ENCODE assay signal across 8 cellular contexts in genomic region chr4:73067971-73068394, GRCh38. TPM values are rescaled to one million over a fixed set of nuclear protein-coding genes. Genes with fewer than 3 reads are reported as not detected.
DNase-seq lines count a peak whose midpoint lies in the region; ATAC-seq and TF ChIP-seq lines count a peak whose summit lies in the region.

No MANE protein-coding gene starts in this region.

- H3K4me1 Mint-ChIP-seq in activated T-cell treated with anti-CD3 and anti-CD28 coated beads, Interleukin-2, amount 50 U/mL, for 4 hours (ENCODE audit: low read depth) = peaks cover 41% of the 10 kb centered on the region
- H3K4me1 Mint-ChIP-seq in activated naive CD4-positive, alpha-beta T cell treated with anti-CD3 and anti-CD28 coated beads, Interleukin-2, amount 50 U/mL, for 24 hours = peaks cover 54% of the 10 kb centered on the region
- H3K4me1 Mint-ChIP-seq in stimulated activated naive CD8-positive, alpha-beta T cell treated with anti-CD3 and anti-CD28 coated beads, Interleukin-15, Interleukin-2, amounts not matched to agents 100 ng/mL and 50 ng/mL, for 24 hours (ENCODE audit: low read depth) = peaks cover 61% of the 10 kb centered on the region

- no peaks in the 10 kb centered on the region for H3K9me3 Mint-ChIP-seq in activated T-cell treated with anti-CD3 and anti-CD28 coated beads, Interleukin-2, amount 50 U/mL, for 4 hours
- H3K9me3 Mint-ChIP-seq in activated naive CD4-positive, alpha-beta T cell treated with anti-CD3 and anti-CD28 coated beads, Interleukin-2, amount 50 U/mL, for 24 hours = no peaks in the 10 kb centered on the region
- no peaks in the 10 kb centered on the region for H3K9me3 Mint-ChIP-seq in stimulated activated naive CD8-positive, alpha-beta T cell treated with anti-CD3 and anti-CD28 coated beads, Interleukin-15, Interleukin-2, amounts not matched to agents 100 ng/mL and 50 ng/mL, for 24 hours

- H3K27me3 Mint-ChIP-seq in activated T-cell treated with anti-CD3 and anti-CD28 coated beads, Interleukin-2, amount 50 U/mL, for 4 hours (ENCODE audit: low read depth) = no peaks in the 10 kb centered on the region
- H3K27me3 Mint-ChIP-seq in activated naive CD4-positive, alpha-beta T cell treated with anti-CD3 and anti-CD28 coated beads, Interleukin-2, amount 50 U/mL, for 24 hours = no peaks in the 10 kb centered on the region
- no peaks in the 10 kb centered on the region for H3K27me3 Mint-ChIP-seq in stimulated activated naive CD8-positive, alpha-beta T cell treated with anti-CD3 and anti-CD28 coated beads, Interleukin-15, Interleukin-2, amounts not matched to agents 100 ng/mL and 50 ng/mL, for 24 hours

- in situ Hi-C loops in GM13976 (cut with MboI; ENCODE audit: low sequenced_read_pairs, unreplicated experiment) = no loop called here

- DNase-seq in activated T-cell treated with anti-CD3 and anti-CD28 coated beads, Interleukin-2, amount 50 U/mL, for 4 hours = no peak
- DNase-seq in activated T-cell treated with anti-CD3 and anti-CD28 coated beads, Interleukin-2, amount 50 U/mL, for 1 hour = no peak
- DNase-seq in iris pigment epithelial cell (ENCODE audit: low read depth) = peak; percentile 21
- no peak for DNase-seq in GM13976 (ENCODE audit: low spot score)
- no peak for DNase-seq in Kasumi-1 (lab: John Stamatoyannopoulos, UW)

- no peak for TF ChIP-seq CTCF in GM13976 (IDR thresholded peaks at IDR 0.05; ENCODE audit: borderline replicate concordance, control extremely low read depth, extremely low read depth, insufficient read depth, missing control alignments)

- H3K36me3 Mint-ChIP-seq in activated T-cell treated with anti-CD3 and anti-CD28 coated beads, Interleukin-2, amount 50 U/mL, for 4 hours (ENCODE audit: insufficient read depth) = peaks cover 21% of the 10 kb centered on the region
- peaks cover 14% of the 10 kb centered on the region for H3K36me3 Mint-ChIP-seq in activated naive CD4-positive, alpha-beta T cell treated with anti-CD3 and anti-CD28 coated beads, Interleukin-2, amount 50 U/mL, for 24 hours
- peaks cover 28% of the 10 kb centered on the region for H3K36me3 Mint-ChIP-seq in stimulated activated naive CD8-positive, alpha-beta T cell treated with anti-CD3 and anti-CD28 coated beads, Interleukin-15, Interleukin-2, amounts not matched to agents 100 ng/mL and 50 ng/mL, for 24 hours (ENCODE audit: low read depth)

- ATAC-seq in activated T-cell treated with anti-CD3 and anti-CD28 coated beads, Interleukin-2, amount 50 U/mL, for 4 hours = peak; percentile 8 to 9
- ATAC-seq in HG03469 (IDR thresholded peaks at IDR 0.05; ENCODE audit: unreplicated experiment) = no peak

- peak overlapping the region; percentile 98 for H3K27ac Mint-ChIP-seq in activated naive CD4-positive, alpha-beta T cell treated with anti-CD3 and anti-CD28 coated beads, Interleukin-2, amount 50 U/mL, for 24 hours
- peak overlapping the region; percentile 98 for H3K27ac Mint-ChIP-seq in stimulated activated naive CD8-positive, alpha-beta T cell treated with anti-CD3 and anti-CD28 coated beads, Interleukin-15, Interleukin-2, amounts not matched to agents 100 ng/mL and 50 ng/mL, for 24 hours

- H3K4me3 Mint-ChIP-seq in activated T-cell treated with anti-CD3 and anti-CD28 coated beads, Interleukin-2, amount 50 U/mL, for 4 hours = peak overlapping the region; percentile 93
- peak overlapping the region; percentile 91 for H3K4me3 Mint-ChIP-seq in activated naive CD4-positive, alpha-beta T cell treated with anti-CD3 and anti-CD28 coated beads, Interleukin-2, amount 50 U/mL, for 24 hours
- H3K4me3 Mint-ChIP-seq in stimulated activated naive CD8-positive, alpha-beta T cell treated with anti-CD3 and anti-CD28 coated beads, Interleukin-15, Interleukin-2, amounts not matched to agents 100 ng/mL and 50 ng/mL, for 24 hours = peak overlapping the region; percentile 90

RNA-seq across cellular contexts. Expression of gene COX18, which starts 1.5 kb away (rescaled TPM):
- 10 to 100 TPM; 22.1 to 25.2 (median 23.0) TPM for total RNA-seq in activated T-cell treated with anti-CD3 and anti-CD28 coated beads, Interleukin-2, amount 50 U/mL, for 4 hours
